13 cellular contexts compared by ENCODE assay signal in the genomic region with DNA sequence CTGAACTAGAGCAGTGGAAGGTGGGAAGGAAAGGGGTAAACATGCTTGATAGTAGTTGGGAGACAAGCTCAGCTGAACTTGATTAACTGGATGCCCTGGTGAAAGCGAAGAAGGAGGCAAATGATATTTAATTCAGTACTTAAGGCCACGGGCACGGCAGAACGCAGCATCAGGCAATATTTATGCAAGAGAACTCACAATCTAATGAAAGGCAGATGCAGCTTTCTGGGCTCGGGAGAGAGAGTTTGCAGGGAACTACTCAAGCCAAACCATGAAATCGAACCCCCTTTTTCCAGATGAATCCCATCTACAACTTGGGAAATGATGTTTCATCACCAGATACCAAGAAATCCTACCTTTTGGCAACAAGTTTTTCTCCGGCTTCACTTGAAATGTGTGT.
"Had no signal": no experiment of that assay in that cellular context is flagged by ENCODE, and none has a peak within 500 bp of the region (broad histone marks: within the 10 kb centered on the region; RNA-seq: fewer than 3 reads in every experiment).

No MANE protein-coding gene starts in this region.

- H3K4me3 Mint-ChIP-seq: activated CD4-positive, alpha-beta memory T cell treated with anti-CD3 and anti-CD28 coated beads for 36 hours; stimulated activated effector memory CD8-positive, alpha-beta T cell treated with anti-CD3 and anti-CD28 coated beads, Interleukin-12 subunit alpha, Interleukin-12 subunit beta, amount 100 ng/mL, for 72 hours had no signal

- FAIRE-seq: astrocyte, colon had no signal

- H3K27ac Mint-ChIP-seq: activated CD4-positive, alpha-beta memory T cell treated with anti-CD3 and anti-CD28 coated beads for 36 hours; stimulated activated effector memory CD8-positive, alpha-beta T cell treated with anti-CD3 and anti-CD28 coated beads, Interleukin-12 subunit alpha, Interleukin-12 subunit beta, amount 100 ng/mL, for 72 hours had no signal

- H3K36me3 ChIP-seq: neutrophil, right atrium auricular region, thyroid gland had no signal

- H3K9me3 Mint-ChIP-seq: activated CD4-positive, alpha-beta memory T cell treated with anti-CD3 and anti-CD28 coated beads for 36 hours; stimulated activated effector memory CD8-positive, alpha-beta T cell treated with anti-CD3 and anti-CD28 coated beads, Interleukin-12 subunit alpha, Interleukin-12 subunit beta, amount 100 ng/mL, for 72 hours had no signal

- ATAC-seq: left ventricle myocardium superior; stimulated activated effector memory CD8-positive, alpha-beta T cell treated with anti-CD3 and anti-CD28 coated beads, Interleukin-12 subunit alpha, Interleukin-12 subunit beta, amount 100 ng/mL, for 72 hours had no signal

- DNase-seq: activated CD4-positive, alpha-beta memory T cell treated with anti-CD3 and anti-CD28 coated beads for 36 hours; activated CD4-positive, CD25-positive, alpha-beta regulatory T cell treated with anti-CD3 and anti-CD28 coated beads, Interleukin-2, amount 50 U/mL, for 72 hours; activated CD8-positive, alpha-beta memory T cell treated with anti-CD3 and anti-CD28 coated beads, Interleukin-2, amount 50 U/mL, for 48 hours; activated naive CD4-positive, alpha-beta T cell; hippocampal formation; left ventricle myocardium superior; thyroid gland had no signal

- H3K9me3 ChIP-seq: neutrophil, right atrium auricular region, thyroid gland had no signal

- H3K27ac ChIP-seq: right atrium auricular region, thyroid gland had no signal

- H3K4me3 ChIP-seq: right atrium auricular region, skin epidermis, thyroid gland had no signal

- H3K27me3 ChIP-seq: neutrophil, right atrium auricular region, thyroid gland had no signal
